9 cellular contexts compared by ENCODE assay signal in the genomic region with DNA sequence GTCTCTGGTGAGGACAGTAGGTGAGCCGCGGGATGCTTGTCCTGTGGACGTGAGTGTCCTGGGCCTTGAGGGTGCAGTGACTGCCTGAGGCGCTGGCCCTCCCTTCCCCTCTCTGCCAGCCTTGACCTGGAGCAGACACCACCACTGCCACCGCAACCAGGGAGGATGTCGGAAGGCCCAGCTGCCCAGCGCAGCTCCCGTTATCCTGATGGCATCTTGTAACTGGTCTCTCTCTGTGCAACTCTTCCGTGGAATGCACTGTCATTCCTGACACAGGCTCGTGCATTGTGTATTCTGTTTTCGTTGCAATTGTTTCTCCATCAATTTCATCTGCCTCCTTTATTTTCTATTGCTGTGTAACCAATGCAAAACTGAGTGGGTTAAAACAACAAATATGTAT.
"Had no signal": no experiment of that assay in that cellular context is flagged by ENCODE, and none has a peak within 500 bp of the region (broad histone marks: within the 10 kb centered on the region; RNA-seq: fewer than 3 reads in every experiment).

No MANE protein-coding gene starts in this region.

- H3K9me3 ChIP-seq: HAP-1 had no signal

- ATAC-seq: HCT116, K562 had no signal

- FAIRE-seq: HTR-8/SVneo had no signal

- H3K4me3 ChIP-seq: GM23248, HAP-1, K562 had no signal

- DNase-seq: GM23248, GOT3, HFFc6, IMR-90, KG1 had no signal

- H2AFZ ChIP-seq: GM23248 had no signal

- H3K36me3 ChIP-seq: HAP-1 had no signal

- H3K9ac ChIP-seq: GM23248 had no signal

- H3K4me1 ChIP-seq: HAP-1 had no signal

- H3K27ac ChIP-seq: GM23248 had no signal
